Comparison of ENCODE assay signal across 23 cellular contexts in genomic region chr16:74661064-74661463, GRCh38. TPM values are rescaled to one million over a fixed set of nuclear protein-coding genes. Genes with fewer than 3 reads are reported as not detected.
DNase-seq lines count a peak whose midpoint lies in the region; ATAC-seq, FAIRE-seq and TF ChIP-seq lines count a peak whose summit lies in the region.
"Had no signal": no experiment of that assay in that cellular context is flagged by ENCODE, and none has a peak within 500 bp of the region (broad histone marks: within the 10 kb centered on the region; RNA-seq: fewer than 3 reads in every experiment).

No MANE protein-coding gene starts in this region.

- TF ChIP-seq POLR2A in GM12892 (IDR thresholded peaks at IDR 0.05; ENCODE audit: low read depth, low read length) (0 out of 2 replicates have a peak, but pooled peaks have one; percentile 11), esophagus muscularis mucosa (IDR thresholded peaks at IDR 0.05; ENCODE audit: low read depth) (no peak)

- peak overlapping the region; percentile 25 for H3K4me3 Mint-ChIP-seq in activated CD8-positive, alpha-beta memory T cell treated with anti-CD3 and anti-CD28 coated beads, Interleukin-2, amount 10 ng/mL, durations not matched to agents 7 days and 5 days
- H3K4me3 Mint-ChIP-seq in activated naive CD8-positive, alpha-beta T cell treated with anti-CD3 and anti-CD28 coated beads, Interleukin-2, amount 50 U/mL, for 24 hours, result peak overlapping the region; percentile 53
- H3K4me3 Mint-ChIP-seq in osteocyte (ENCODE audit: unreplicated experiment), result no peak overlapping the region
- H3K4me3 Mint-ChIP-seq: immature natural killer cell had no signal

- H3K36me3 ChIP-seq in esophagus muscularis mucosa, result peaks cover 12 to 69% (median 62%) of the 10 kb centered on the region in 4 donors

- no peaks in the 10 kb centered on the region for H3K9me3 ChIP-seq in esophagus muscularis mucosa
- H3K9me3 ChIP-seq: A549, tibial artery had no signal

- peaks cover 82% of the 10 kb centered on the region for H3K36me3 Mint-ChIP-seq in activated CD8-positive, alpha-beta memory T cell treated with anti-CD3 and anti-CD28 coated beads, Interleukin-2, amount 10 ng/mL, durations not matched to agents 7 days and 5 days
- peaks cover 83% of the 10 kb centered on the region for H3K36me3 Mint-ChIP-seq in activated naive CD8-positive, alpha-beta T cell treated with anti-CD3 and anti-CD28 coated beads, Interleukin-2, amount 50 U/mL, for 24 hours (ENCODE audit: low read depth)
- peaks cover 31% of the 10 kb centered on the region for H3K36me3 Mint-ChIP-seq in osteocyte (ENCODE audit: unreplicated experiment)

- intact Hi-C loops in esophagus muscularis mucosa (cut with DNase I), result no loop called here

- H3K27me3 ChIP-seq in esophagus muscularis mucosa, result no peaks in the 10 kb centered on the region
- H3K27me3 ChIP-seq: tibial artery had no signal

- FAIRE-seq in GM12892 (lab: Jason Lieb, UNC), result no peak
- FAIRE-seq: A549, G401.6 had no signal

- CTCF ChIA-PET in activated CD8-positive, alpha-beta memory T cell treated with anti-CD3 and anti-CD28 coated beads, Interleukin-2, amount 10 ng/mL, durations not matched to agents 7 days and 5 days (lab: Charles Lee), result interaction anchor here (0.8 kb wide), 1 partner anchor 9 kb away, joined by 3 read pairs; no protein-coding TSS in a partner anchor

- H3K4me1 Mint-ChIP-seq in activated CD8-positive, alpha-beta memory T cell treated with anti-CD3 and anti-CD28 coated beads, Interleukin-2, amount 10 ng/mL, durations not matched to agents 7 days and 5 days, result peaks cover 82% of the 10 kb centered on the region
- peaks cover 86% of the 10 kb centered on the region for H3K4me1 Mint-ChIP-seq in activated naive CD8-positive, alpha-beta T cell treated with anti-CD3 and anti-CD28 coated beads, Interleukin-2, amount 50 U/mL, for 24 hours
- peaks cover 12% of the 10 kb centered on the region for H3K4me1 Mint-ChIP-seq in osteocyte (ENCODE audit: unreplicated experiment)

- TF ChIP-seq CTCF in osteocyte (IDR thresholded peaks at IDR 0.05), result no peak
- TF ChIP-seq CTCF in esophagus muscularis mucosa (IDR thresholded peaks at IDR 0.05), result no peak

- H3K27ac Mint-ChIP-seq in activated CD8-positive, alpha-beta memory T cell treated with anti-CD3 and anti-CD28 coated beads, Interleukin-2, amount 10 ng/mL, durations not matched to agents 7 days and 5 days, result no peak overlapping the region
- no peak overlapping the region for H3K27ac Mint-ChIP-seq in activated naive CD8-positive, alpha-beta T cell treated with anti-CD3 and anti-CD28 coated beads, Interleukin-2, amount 50 U/mL, for 24 hours
- no peak overlapping the region for H3K27ac Mint-ChIP-seq in osteocyte (ENCODE audit: unreplicated experiment)

- H3K9me3 Mint-ChIP-seq in activated CD8-positive, alpha-beta memory T cell treated with anti-CD3 and anti-CD28 coated beads, Interleukin-2, amount 10 ng/mL, durations not matched to agents 7 days and 5 days (ENCODE audit: low read depth), result no peaks in the 10 kb centered on the region
- no peaks in the 10 kb centered on the region for H3K9me3 Mint-ChIP-seq in activated naive CD8-positive, alpha-beta T cell treated with anti-CD3 and anti-CD28 coated beads, Interleukin-2, amount 50 U/mL, for 24 hours
- no peaks in the 10 kb centered on the region for H3K9me3 Mint-ChIP-seq in osteocyte (ENCODE audit: unreplicated experiment)
- H3K9me3 Mint-ChIP-seq: immature natural killer cell had no signal

- no peak overlapping the region for H3K27ac ChIP-seq in esophagus muscularis mucosa (replicated peaks in 1 of 4)
- H3K27ac ChIP-seq: A549, KMS-11, tibial artery had no signal

- no peak overlapping the region for H3K4me3 ChIP-seq in esophagus muscularis mucosa
- H3K4me3 ChIP-seq: A549, tibial artery had no signal

- WGBS in esophagus muscularis mucosa, result 99% methylated on average over 5 of the region's 5 CpGs

- ATAC-seq in activated CD8-positive, alpha-beta memory T cell treated with anti-CD3 and anti-CD28 coated beads, Interleukin-2, amount 10 ng/mL, durations not matched to agents 7 days and 5 days, result no peak
- no peak for ATAC-seq in activated naive CD8-positive, alpha-beta T cell treated with anti-CD3 and anti-CD28 coated beads, Interleukin-2, amount 50 U/mL, for 24 hours
- ATAC-seq in GM19035 (IDR thresholded peaks at IDR 0.05; ENCODE audit: unreplicated experiment), result no peak
- ATAC-seq: A549, left lobe of liver, Right ventricle myocardium inferior, SK-N-SH treated with all-trans-retinoic acid at 6 μM for 48 hours had no signal

- no peak for TF ChIP-seq EP300 in esophagus muscularis mucosa (IDR thresholded peaks at IDR 0.05)

- DNase-seq in activated CD8-positive, alpha-beta memory T cell treated with anti-CD3 and anti-CD28 coated beads, Interleukin-2, amount 10 ng/mL, durations not matched to agents 7 days and 5 days, result no peak
- no peak for DNase-seq in activated CD8-positive, alpha-beta memory T cell treated with anti-CD3 and anti-CD28 coated beads, Interleukin-2, amount 50 U/mL, for 48 hours
- no peak for DNase-seq in GM12892 (ENCODE audit: insufficient read length)
- no peak for DNase-seq in activated naive CD8-positive, alpha-beta T cell treated with anti-CD3 and anti-CD28 coated beads, Interleukin-2, amount 50 U/mL, for 24 hours
- DNase-seq in osteocyte (ENCODE audit: extremely low spot score, unreplicated experiment), result peak; percentile 63
- DNase-seq in RPMI8226, result no peak
- DNase-seq in esophagus muscularis mucosa (ENCODE audit: extremely low spot score), result no peak
- DNase-seq: activated CD4-positive, alpha-beta T cell treated with anti-CD3 and anti-CD28 coated beads for 48 hours; AML-193; hypothalamus; immature natural killer cell; mesendoderm; NCI-H1417 treated with DMSO at 0.1 percent for 48 hours; NCI-H2081 treated with DMSO at 0.1 percent for 48 hours; NCI-H82; tibial artery had no signal

- no peaks in the 10 kb centered on the region for H3K27me3 Mint-ChIP-seq in activated CD8-positive, alpha-beta memory T cell treated with anti-CD3 and anti-CD28 coated beads, Interleukin-2, amount 10 ng/mL, durations not matched to agents 7 days and 5 days
- no peaks in the 10 kb centered on the region for H3K27me3 Mint-ChIP-seq in activated naive CD8-positive, alpha-beta T cell treated with anti-CD3 and anti-CD28 coated beads, Interleukin-2, amount 50 U/mL, for 24 hours
- H3K27me3 Mint-ChIP-seq in osteocyte (ENCODE audit: unreplicated experiment), result no peaks in the 10 kb centered on the region

- H3K4me1 ChIP-seq in esophagus muscularis mucosa, result peaks cover 10 to 29% (median 12%) of the 10 kb centered on the region in 4 donors

RNA-seq across cellular contexts. Expression of gene RFWD3, which starts 5.6 kb away (rescaled TPM):
- total RNA-seq in activated CD8-positive, alpha-beta memory T cell treated with anti-CD3 and anti-CD28 coated beads, Interleukin-2, amount 10 ng/mL, durations not matched to agents 7 days and 5 days, result 100 to 1,000 TPM; 121 to 162 TPM
- polyA plus RNA-seq in GM12892 (2012; ENCODE audit: missing spikeins), result 33.4 TPM
- total RNA-seq in osteocyte (30.7 and 31.8 TPM in 2 replicates), esophagus muscularis mucosa (10 to 100 TPM in 2 of 4 donors, 1 to 10 TPM in 2; 6.8 to 13.3 (median 10.1) TPM)

RNA-seq across cellular contexts. Expression of gene MLKL, which starts 39.6 kb away (rescaled TPM):
- 10 to 100 TPM; 26.1 to 35.5 TPM for total RNA-seq in activated CD8-positive, alpha-beta memory T cell treated with anti-CD3 and anti-CD28 coated beads, Interleukin-2, amount 10 ng/mL, durations not matched to agents 7 days and 5 days
- polyA plus RNA-seq in GM12892 (2012; ENCODE audit: missing spikeins), result 7.5 TPM
- 0.50 and 1.3 TPM in 2 replicates for total RNA-seq in osteocyte
- total RNA-seq in esophagus muscularis mucosa, result 10 to 100 TPM in 1 of 4 donors, 1 to 10 TPM in 3; 5.8 to 19.9 (median 7.3) TPM

RNA-seq across cellular contexts. Expression of gene GLG1, which starts 54.1 kb away (rescaled TPM):
- 10 to 100 TPM; 74.0 to 86.9 TPM for total RNA-seq in activated CD8-positive, alpha-beta memory T cell treated with anti-CD3 and anti-CD28 coated beads, Interleukin-2, amount 10 ng/mL, durations not matched to agents 7 days and 5 days
- 25.5 TPM for polyA plus RNA-seq in GM12892 (2012; ENCODE audit: missing spikeins)
- total RNA-seq in osteocyte (241 and 255 TPM in 2 replicates), esophagus muscularis mucosa (100 to 1,000 TPM in 3 of 4 donors, 10 to 100 TPM in 1; 92.8 to 128 (median 121) TPM)
